In genomic region chr15:78241017-78241416, GRCh38 we compare ENCODE assay signal across 8 cellular contexts. TPM values are rescaled to one million over a fixed set of nuclear protein-coding genes. Genes with fewer than 3 reads are reported as not detected.
DNase-seq lines count a peak whose midpoint lies in the region; ATAC-seq and TF ChIP-seq lines count a peak whose summit lies in the region.

No MANE protein-coding gene starts in this region.

- H3K27me3 ChIP-seq in left lung = peaks cover 0 to 4% of the 10 kb centered on the region in 2 donors

- H3K27ac ChIP-seq in left lung = no peak overlapping the region

- TF ChIP-seq CTCF in AG10803 (conservative IDR thresholded peaks at IDR 0.05; ENCODE audit: low read length) (peak; percentile 86), left lung (IDR thresholded peaks at IDR 0.05) (peak; percentile 81 to 92)

- ATAC-seq in GM21423 (IDR thresholded peaks at IDR 0.05; ENCODE audit: unreplicated experiment) = peak; percentile 43
- ATAC-seq in left lung = peak; percentile 99
- no peak for ATAC-seq in GM19395 (IDR thresholded peaks at IDR 0.05; ENCODE audit: unreplicated experiment)

- peak; percentile 64 for DNase-seq in AG10803 (ENCODE audit: low read depth)
- peak; percentile 8 for DNase-seq in NCI-H2196 treated with DMSO at 0.1 percent for 48 hours (lab: John Stamatoyannopoulos, UW; ENCODE audit: unreplicated experiment)
- peak; percentile 74 to 84 for DNase-seq in activated CD4-positive, alpha-beta T cell treated with anti-CD3 and anti-CD28 coated beads for 4 hours
- peak; percentile 77 for DNase-seq in cerebellum (ENCODE audit: low spot score)
- DNase-seq in left lung = peak; percentile 81 to 95
- DNase-seq in stimulated activated CD4-positive, alpha-beta T cell treated with anti-CD3 and anti-CD28 coated beads, Interleukin-4, amount 100 ng/mL, for 24 hours = peak; percentile 86

- H3K4me3 ChIP-seq in AG10803 (ENCODE audit: low read length) = no peak overlapping the region
- H3K4me3 ChIP-seq in left lung = no peak overlapping the region

- intact Hi-C loops in left lung (cut with DNase I) = loop anchor here in 1 of 2 donors (5.0 kb wide), 1 partner anchor 129 kb away; no protein-coding TSS in a partner anchor

- H3K36me3 ChIP-seq in left lung = no peaks in the 10 kb centered on the region

- H3K4me1 ChIP-seq in left lung = peaks cover 0 to 6% of the 10 kb centered on the region in 2 donors

- H3K9me3 ChIP-seq in left lung = no peaks in the 10 kb centered on the region

RNA-seq across cellular contexts. Expression of gene ACSBG1, which starts 6.7 kb away (rescaled TPM):
- total RNA-seq in cerebellum = 3.1 TPM
- 1 to 10 TPM in 1 of 2 donors, not detected in 1; 1.9 TPM for total RNA-seq in left lung

RNA-seq across cellular contexts. Expression of gene DNAJA4, which starts 23.3 kb away (rescaled TPM):
- total RNA-seq in cerebellum = 26.5 TPM
- total RNA-seq in left lung = 10 to 100 TPM; 17.2 to 22.3 TPM

RNA-seq across cellular contexts. Expression of gene SKIC8, which starts 58.4 kb away (rescaled TPM):
- 48.5 TPM for total RNA-seq in cerebellum
- total RNA-seq in left lung = 10 to 100 TPM; 36.1 to 42.2 TPM

Comparison
In these comparisons a context has a peak if more than half of its experiments do, and no peak if none do; other contexts are left out.
1. DNase-seq: peak in every context shown above with its lines; median percentile 88 in left lung; 86 in stimulated activated CD4-positive, alpha-beta T cell treated with anti-CD3 and anti-CD28 coated beads, Interleukin-4, amount 100 ng/mL, for 24 hours; 79 in activated CD4-positive, alpha-beta T cell treated with anti-CD3 and anti-CD28 coated beads for 4 hours; 77 in cerebellum; 64 in AG10803; 8 in NCI-H2196 treated with DMSO at 0.1 percent for 48 hours.